23 cellular contexts compared by ENCODE assay signal in genomic region chr10:131154306-131155025, GRCh38.
"Had no signal": no experiment of that assay in that cellular context is flagged by ENCODE, and none has a peak within 500 bp of the region (broad histone marks: within the 10 kb centered on the region; RNA-seq: fewer than 3 reads in every experiment).

No MANE protein-coding gene starts in this region.

- H3K27me3 ChIP-seq: foreskin keratinocyte had no signal

- ATAC-seq: foreskin keratinocyte, gastroesophageal sphincter, heart right ventricle, left colon, left lobe of liver had no signal

- H3K4me3 ChIP-seq: coronary artery, dorsolateral prefrontal cortex, esophagus muscularis mucosa, gastroesophageal sphincter, heart right ventricle, lung had no signal

- H3K4me1 ChIP-seq: esophagus muscularis mucosa, foreskin keratinocyte, gastroesophageal sphincter, heart right ventricle had no signal

- H3K27ac Mint-ChIP-seq: memory B cell had no signal

- H3K36me3 Mint-ChIP-seq: memory B cell had no signal

- H3K4me1 Mint-ChIP-seq: central memory CD8-positive, alpha-beta T cell; memory B cell had no signal

- DNase-seq: caudate nucleus; cerebellar nuclear complex; dermis blood vessel endothelial cell; effector CD4-positive, alpha-beta T cell; effector memory CD4-positive, alpha-beta T cell; foreskin keratinocyte; head of caudate nucleus; heart right ventricle; hippocampal formation; kidney; kidney glomerular epithelial cell; left colon; mammary epithelial cell; mesendoderm; midbrain had no signal

- H3K36me3 ChIP-seq: esophagus muscularis mucosa, gastroesophageal sphincter, heart right ventricle had no signal

- H3K27ac ChIP-seq: coronary artery, dorsolateral prefrontal cortex, esophagus muscularis mucosa, foreskin keratinocyte, gastroesophageal sphincter, heart right ventricle had no signal

- H3K4me3 Mint-ChIP-seq: central memory CD8-positive, alpha-beta T cell; memory B cell had no signal

- H3K27me3 Mint-ChIP-seq: central memory CD8-positive, alpha-beta T cell; memory B cell had no signal
